In genomic region chr3:87367752-87368151, GRCh38 we compare ENCODE assay signal across 23 cellular contexts.
DNase-seq lines count a peak whose midpoint lies in the region; ATAC-seq and TF ChIP-seq lines count a peak whose summit lies in the region.
"Had no signal": no experiment of that assay in that cellular context is flagged by ENCODE, and none has a peak within 500 bp of the region (broad histone marks: within the 10 kb centered on the region; RNA-seq: fewer than 3 reads in every experiment).

No MANE protein-coding gene starts in this region.

- no peaks in the 10 kb centered on the region for H3K9me3 Mint-ChIP-seq in nephron progenitor cell
- H3K9me3 Mint-ChIP-seq: CD4-positive, alpha-beta T cell; T-cell had no signal

- no peak overlapping the region for H3K27ac Mint-ChIP-seq in T-helper 17 cell
- peak overlapping the region; percentile 17 for H3K27ac Mint-ChIP-seq in nephron progenitor cell
- H3K27ac Mint-ChIP-seq: CD4-positive, alpha-beta T cell; T-cell had no signal

- H3K27me3 Mint-ChIP-seq in T-helper 17 cell (peaks cover 24% of the 10 kb centered on the region), nephron progenitor cell (ENCODE audit: low read depth, poor library complexity) (no peaks in the 10 kb centered on the region)

- TF ChIP-seq CTCF in LNCaP clone FGC (IDR thresholded peaks at IDR 0.05; ENCODE audit: control insufficient read depth, extremely low read depth, insufficient read depth): no peak
- no peak for TF ChIP-seq CTCF in nephron progenitor cell (IDR thresholded peaks at IDR 0.05)

- H3K4me1 Mint-ChIP-seq in T-helper 17 cell (peaks cover 5% of the 10 kb centered on the region), nephron progenitor cell (peaks cover 32% of the 10 kb centered on the region)
- H3K4me1 Mint-ChIP-seq: T-cell had no signal

- DNase-seq in NCI-H510A treated with DMSO at 0.1 percent for 48 hours (lab: John Stamatoyannopoulos, UW) (peak; percentile 41), NCI-H510A (lab: John Stamatoyannopoulos, UW) (no peak), LNCaP clone FGC (ENCODE audit: low read depth) (peak; percentile 25), T-helper 17 cell (no peak), nephron progenitor cell (no peak), SHP77 (lab: John Stamatoyannopoulos, UW) (no peak), T1000 (lab: John Stamatoyannopoulos, UW) (no peak)
- DNase-seq: CD4-positive, alpha-beta T cell; COR-L47; GF-D8; GOT3; HCEC 1CT; Kasumi-1; NCI-H1092 treated with DMSO at 0.1 percent for 48 hours; NCI-H1436 treated with DMSO at 0.1 percent for 48 hours; NCI-H2081; NCI-H345; NK-92 treated with Interleukin-12 subunit alpha and Interleukin-12 subunit beta, amount 100 ng/mL, for 24 hours; Peyer's patch; T-cell had no signal

- H3K36me3 Mint-ChIP-seq in T-helper 17 cell (ENCODE audit: low read depth) (no peaks in the 10 kb centered on the region), nephron progenitor cell (ENCODE audit: low read depth) (no peaks in the 10 kb centered on the region)
- H3K36me3 Mint-ChIP-seq: T-cell had no signal

- no peak overlapping the region for H3K4me3 Mint-ChIP-seq in T-helper 17 cell
- H3K4me3 Mint-ChIP-seq in nephron progenitor cell: no peak overlapping the region
- H3K4me3 Mint-ChIP-seq: CD4-positive, alpha-beta T cell; T-cell had no signal

- H3K4me3 ChIP-seq in LNCaP clone FGC (ENCODE audit: low read depth, low read length): no peak overlapping the region
- H3K4me3 ChIP-seq: BLaER1, Peyer's patch, SJCRH30 had no signal

- peak; percentile 61 for ATAC-seq in T-helper 17 cell
- ATAC-seq in HG03097 (IDR thresholded peaks at IDR 0.05; ENCODE audit: low FRiP score, unreplicated experiment): no peak
- ATAC-seq: T-cell had no signal

- no peaks in the 10 kb centered on the region for H3K9me3 ChIP-seq in T-helper 17 cell (ENCODE audit: control insufficient read depth, low read length, poor library complexity, severe bottlenecking)
- H3K9me3 ChIP-seq: BLaER1, Peyer's patch, SJCRH30 had no signal

Comparison
In these comparisons a context has a peak if more than half of its experiments do, and no peak if none do; other contexts are left out.
1. DNase-seq: peak in NCI-H510A treated with DMSO at 0.1 percent for 48 hours (single experiment) and LNCaP clone FGC (single experiment); none in NCI-H510A (single experiment), T-helper 17 cell (0 of 3), nephron progenitor cell (single experiment), SHP77 (0 of 2) and T1000 (single experiment).